Comparison of ENCODE assay signal across 19 cellular contexts in the genomic region with DNA sequence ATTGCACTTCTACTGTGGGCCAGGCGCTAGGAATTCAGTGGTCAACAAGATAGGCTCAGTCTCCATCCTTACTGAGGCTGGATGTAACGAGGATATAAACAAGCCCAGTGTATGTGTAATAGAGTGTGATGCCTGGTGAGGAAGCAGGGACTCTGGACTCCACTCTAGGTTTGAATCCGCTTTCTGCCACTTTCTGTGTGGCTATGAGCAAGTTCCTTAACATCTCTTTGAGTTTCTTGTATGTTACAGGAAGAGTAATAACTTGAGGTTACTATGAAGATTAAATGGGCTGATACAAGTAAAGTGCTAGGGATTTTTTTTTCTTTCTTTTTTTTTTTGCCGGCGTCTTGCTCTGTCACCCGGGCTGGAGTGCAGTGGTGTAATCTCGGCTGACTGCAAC. TPM values are rescaled to one million over a fixed set of nuclear protein-coding genes. Genes with fewer than 3 reads are reported as not detected.
DNase-seq lines count a peak whose midpoint lies in the region; ATAC-seq and TF ChIP-seq lines count a peak whose summit lies in the region.
"Had no signal": no experiment of that assay in that cellular context is flagged by ENCODE, and none has a peak within 500 bp of the region (broad histone marks: within the 10 kb centered on the region; RNA-seq: fewer than 3 reads in every experiment).

No MANE protein-coding gene starts in this region.

- H3K27me3 ChIP-seq in SK-N-SH (ENCODE audit: insufficient read depth) (no peaks in the 10 kb centered on the region), right cardiac atrium (ENCODE audit: control insufficient read depth, insufficient read depth) (no peaks in the 10 kb centered on the region), upper lobe of right lung (no peaks in the 10 kb centered on the region)
- H3K27me3 ChIP-seq in naive thymus-derived CD4-positive, alpha-beta T cell (ENCODE audit: control insufficient read depth in 2 of 2, insufficient read depth in 2 of 2, low read length in 2 of 2): no peaks in the 10 kb centered on the region
- H3K27me3 ChIP-seq: adrenal gland, sigmoid colon, suprapubic skin had no signal

- no peaks in the 10 kb centered on the region for H3K36me3 ChIP-seq in SK-N-SH (replicated peaks in 1 of 2; ENCODE audit: control insufficient read depth in 1 of 2, insufficient read depth in 2 of 2, low read length in 1 of 2)
- peaks cover 0 to 14% (median 3%) of the 10 kb centered on the region in 3 experiments for H3K36me3 ChIP-seq in naive thymus-derived CD4-positive, alpha-beta T cell (ENCODE audit: control insufficient read depth in 2 of 3, insufficient read depth in 3 of 3, low read length in 3 of 3)
- no peaks in the 10 kb centered on the region for H3K36me3 ChIP-seq in upper lobe of right lung
- H3K36me3 ChIP-seq: adrenal gland, esophagus muscularis mucosa, sigmoid colon, suprapubic skin had no signal

- no peak overlapping the region for H3K9ac ChIP-seq in SK-N-SH

- CTCF ChIA-PET in SK-N-SH (lab: Yijun Ruan, JAX): interaction anchor here (0.5 to 1.1 kb wide), 2 partner anchors 19 to 249 kb away, joined by 3 read pairs; no protein-coding TSS in a partner anchor
- CTCF ChIA-PET in naive thymus-derived CD4-positive, alpha-beta T cell (lab: Charles Lee): interaction anchor here (0.7 kb wide), 1 partner anchor 106 kb away, joined by 6 read pairs; no protein-coding TSS in a partner anchor

- DNase-seq in SK-N-SH: no peak
- DNase-seq in T-helper 2 cell treated with Interferon-gamma antibody and Interleukin-4, amounts not matched to agents 5 μg/mL and 100 μg/mL, for 36 hours (ENCODE audit: low spot score): peak; percentile 56
- peak in 4 of 9 donors; percentile 12 to 31 (median 23) for DNase-seq in naive thymus-derived CD4-positive, alpha-beta T cell
- DNase-seq in right cardiac atrium: no peak
- no peak for DNase-seq in upper lobe of right lung
- no peak for DNase-seq in caudate nucleus (lab: John Stamatoyannopoulos, UW)
- DNase-seq: adrenal gland, Caco-2, NCI-H146, NCI-H510A, sigmoid colon had no signal

- H4K20me1 ChIP-seq in SK-N-SH (ENCODE audit: insufficient read depth): no peaks in the 10 kb centered on the region

- H3K4me2 ChIP-seq in SK-N-SH: 0 out of 2 replicates have a peak overlapping the region, but pooled peaks have one; percentile 10
- H3K4me2 ChIP-seq: PC-9 had no signal

- intact Hi-C loops in naive thymus-derived CD4-positive, alpha-beta T cell (cut with micrococcal nuclease): loop anchor here (1.0 to 2.0 kb wide), 2 partner anchors 12 to 21 kb away; partner anchors contain the start of gene DOCK2 (in 1 of the 2)
- intact Hi-C loops in right cardiac atrium (cut with DNase I): no loop called here
- intact Hi-C loops in upper lobe of right lung (cut with DNase I): no loop called here

- no peaks in the 10 kb centered on the region for H3K79me2 ChIP-seq in SK-N-SH (ENCODE audit: insufficient read depth)

- H3K4me1 Mint-ChIP-seq in T-helper 2 cell treated with Interferon-gamma antibody and Interleukin-4, amounts not matched to agents 5 μg/mL and 100 μg/mL, for 36 hours (ENCODE audit: low read depth): peaks cover 88% of the 10 kb centered on the region
- H3K4me1 Mint-ChIP-seq in naive thymus-derived CD4-positive, alpha-beta T cell: peaks cover 90 to 100% (median 94%) of the 10 kb centered on the region in 7 donors

- H3K36me3 Mint-ChIP-seq in T-helper 2 cell treated with Interferon-gamma antibody and Interleukin-4, amounts not matched to agents 5 μg/mL and 100 μg/mL, for 36 hours (ENCODE audit: low read depth): peaks cover 47% of the 10 kb centered on the region
- H3K36me3 Mint-ChIP-seq in naive thymus-derived CD4-positive, alpha-beta T cell: peaks cover 10 to 51% (median 26%) of the 10 kb centered on the region in 5 donors

- POLR2A ChIA-PET in SK-N-SH (lab: Yijun Ruan, JAX): no interaction called here
- POLR2A ChIA-PET in naive thymus-derived CD4-positive, alpha-beta T cell (lab: Charles Lee): interaction anchor here (0.8 to 5.6 kb wide), 2 partner anchors 9 to 12 kb away, joined by 4 to 32 read pairs; partner anchors contain the start of gene DOCK2

- no peaks in the 10 kb centered on the region for H3K9me3 Mint-ChIP-seq in T-helper 2 cell treated with Interferon-gamma antibody and Interleukin-4, amounts not matched to agents 5 μg/mL and 100 μg/mL, for 36 hours
- peaks cover 0 to 5% (median 0%) of the 10 kb centered on the region in 11 donors for H3K9me3 Mint-ChIP-seq in naive thymus-derived CD4-positive, alpha-beta T cell
- H3K9me3 Mint-ChIP-seq: neural crest cell had no signal

- no peak overlapping the region for H2AFZ ChIP-seq in SK-N-SH (ENCODE audit: low read depth)
- H2AFZ ChIP-seq: PC-9 had no signal

- H3K9me2 ChIP-seq in SK-N-SH: no peaks in the 10 kb centered on the region

- TF ChIP-seq CTCF in SK-N-SH (IDR thresholded peaks at IDR 0.05) (no peak), upper lobe of right lung (IDR thresholded peaks at IDR 0.05) (no peak)

- H3K27ac ChIP-seq in SK-N-SH (ENCODE audit: low read depth in 2 of 2, low read length in 1 of 2) (peak overlapping the region in 1 of 2 experiments; percentile 18; a peak in 1 of 4 replicates), right cardiac atrium (ENCODE audit: low read length) (no peak overlapping the region), upper lobe of right lung (no peak overlapping the region), caudate nucleus (ENCODE audit: low read depth, low read length) (no peak overlapping the region)
- no peak overlapping the region for H3K27ac ChIP-seq in naive thymus-derived CD4-positive, alpha-beta T cell (ENCODE audit: low read depth, low read length)
- H3K27ac ChIP-seq: 22Rv1, coronary artery, esophagus muscularis mucosa, PC-9, sigmoid colon, suprapubic skin had no signal

- peak overlapping the region; percentile 87 for H3K27ac Mint-ChIP-seq in T-helper 2 cell treated with Interferon-gamma antibody and Interleukin-4, amounts not matched to agents 5 μg/mL and 100 μg/mL, for 36 hours
- H3K27ac Mint-ChIP-seq in naive thymus-derived CD4-positive, alpha-beta T cell: peak overlapping the region; percentile 9 to 96 (median 80)

- H3K4me1 ChIP-seq in SK-N-SH (ENCODE audit: control insufficient read depth in 1 of 2, insufficient read depth in 2 of 2, low read depth in 1 of 2, low read length in 1 of 2) (peaks cover 23% of the 10 kb centered on the region in 2 experiments; a peak in 3 of 4 replicates), right cardiac atrium (ENCODE audit: control insufficient read depth, insufficient read depth, low read length) (peaks cover 7% of the 10 kb centered on the region), upper lobe of right lung (peaks cover 30% of the 10 kb centered on the region)
- H3K4me1 ChIP-seq in naive thymus-derived CD4-positive, alpha-beta T cell (ENCODE audit: control insufficient read depth in 2 of 2, insufficient read depth in 2 of 2, low read length in 2 of 2): peaks cover 62% of the 10 kb centered on the region in 2 donors
- H3K4me1 ChIP-seq: adrenal gland, Caco-2 had no signal

- no peak overlapping the region for H3K4me3 ChIP-seq in SK-N-SH (ENCODE audit: low read depth in 2 of 2, low read length in 1 of 2)
- H3K4me3 ChIP-seq in naive thymus-derived CD4-positive, alpha-beta T cell (ENCODE audit: low read length): no peak overlapping the region
- no peak overlapping the region for H3K4me3 ChIP-seq in right cardiac atrium (ENCODE audit: low read length)
- H3K4me3 ChIP-seq in upper lobe of right lung: no peak overlapping the region
- H3K4me3 ChIP-seq: adrenal gland, coronary artery, esophagus muscularis mucosa, PC-9, sigmoid colon, suprapubic skin had no signal

- no peak for TF ChIP-seq EP300 in SK-N-SH (IDR thresholded peaks at IDR 0.05; ENCODE audit: borderline replicate concordance in 1 of 2, low read depth in 1 of 2, low read length in 1 of 2)

- ATAC-seq in SK-N-SH treated with all-trans-retinoic acid at 6 μM for 48 hours (no peak), GM21529 (IDR thresholded peaks at IDR 0.05; ENCODE audit: unreplicated experiment) (peak; percentile 23), right cardiac atrium (no peak), upper lobe of right lung (no peak)
- ATAC-seq in naive thymus-derived CD4-positive, alpha-beta T cell: peak; percentile 43

- no peaks in the 10 kb centered on the region for H3K27me3 Mint-ChIP-seq in T-helper 2 cell treated with Interferon-gamma antibody and Interleukin-4, amounts not matched to agents 5 μg/mL and 100 μg/mL, for 36 hours (ENCODE audit: low read depth)
- no peaks in the 10 kb centered on the region for H3K27me3 Mint-ChIP-seq in naive thymus-derived CD4-positive, alpha-beta T cell

- peaks cover 22% of the 10 kb centered on the region for H3F3A ChIP-seq in SK-N-SH (replicated peaks; ENCODE audit: insufficient read depth)

- peak overlapping the region; percentile 86 for H3K4me3 Mint-ChIP-seq in T-helper 2 cell treated with Interferon-gamma antibody and Interleukin-4, amounts not matched to agents 5 μg/mL and 100 μg/mL, for 36 hours
- peak overlapping the region; percentile 54 to 89 (median 68) for H3K4me3 Mint-ChIP-seq in naive thymus-derived CD4-positive, alpha-beta T cell
- H3K4me3 Mint-ChIP-seq: neural crest cell had no signal

- no peaks in the 10 kb centered on the region for H3K9me3 ChIP-seq in SK-N-SH
- H3K9me3 ChIP-seq in naive thymus-derived CD4-positive, alpha-beta T cell (ENCODE audit: control insufficient read depth in 2 of 3, low read length in 3 of 3): no peaks in the 10 kb centered on the region
- no peaks in the 10 kb centered on the region for H3K9me3 ChIP-seq in right cardiac atrium (ENCODE audit: control insufficient read depth, low read length)
- no peaks in the 10 kb centered on the region for H3K9me3 ChIP-seq in upper lobe of right lung
- H3K9me3 ChIP-seq: adrenal gland, Caco-2, esophagus muscularis mucosa, sigmoid colon, suprapubic skin had no signal

- 77% methylated on average over 7 of the region's 7 CpGs for WGBS in SK-N-SH (ENCODE audit: low lambda C conversion rate)
- WGBS in right cardiac atrium: 72% methylated on average over 7 of the region's 7 CpGs

- TF ChIP-seq RAD21 in SK-N-SH (IDR thresholded peaks at IDR 0.05; ENCODE audit: low read length): no peak

RNA-seq across cellular contexts. Expression of gene DOCK2, which starts 12.4 kb away (rescaled TPM):
- polyA plus RNA-seq in SK-N-SH (2012; rRNA removed): 3.8 and 5.2 TPM in 2 replicates
- polyA plus RNA-seq in SK-N-SH (2012; cell fraction: cytosol; rRNA removed): 5.2 and 5.4 TPM in 2 replicates
- 5.7 and 7.1 TPM in 2 replicates for polyA plus RNA-seq in SK-N-SH (2012; cell fraction: nucleus; rRNA removed)
- total RNA-seq in naive thymus-derived CD4-positive, alpha-beta T cell: 100 to 1,000 TPM; 182 to 345 (median 235) TPM
- polyA plus RNA-seq in naive thymus-derived CD4-positive, alpha-beta T cell: 100 to 1,000 TPM in 1 of 2 donors, 10 to 100 TPM in 1; 63.7 to 109 TPM
- 10 to 100 TPM in 2 of 4 donors, 1 to 10 TPM in 2; 4.7 to 14.2 (median 10.6) TPM for total RNA-seq in right cardiac atrium
- 1.00 TPM for polyA plus RNA-seq in right cardiac atrium
- total RNA-seq in upper lobe of right lung: 65.4 TPM

Comparison
In these comparisons a context has a peak if more than half of its experiments do, and no peak if none do; other contexts are left out.
1. ATAC-seq: peak in GM21529 (single experiment) and naive thymus-derived CD4-positive, alpha-beta T cell (single experiment); none in SK-N-SH treated with all-trans-retinoic acid at 6 μM for 48 hours (single experiment), right cardiac atrium (0 of 2) and upper lobe of right lung (single experiment).
2. intact Hi-C loops: an anchor here in naive thymus-derived CD4-positive, alpha-beta T cell (1.0 to 2.0 kb wide); none called in right cardiac atrium and upper lobe of right lung.